22 cellular contexts compared by ENCODE assay signal in genomic region chr2:231987088-231987788, GRCh38. TPM values are rescaled to one million over a fixed set of nuclear protein-coding genes. Genes with fewer than 3 reads are reported as not detected.
A peak's percentile ranks its signal among the peaks of the same experiment; 100 is the strongest.
DNase-seq lines count a peak whose midpoint lies in the region; ATAC-seq and TF ChIP-seq lines count a peak whose summit lies in the region.
"Had no signal": no experiment of that assay in that cellular context is flagged by ENCODE, and none has a peak within 500 bp of the region (broad histone marks: within the 10 kb centered on the region; RNA-seq: fewer than 3 reads in every experiment).

No MANE protein-coding gene starts in this region.

- H3K9me3 Mint-ChIP-seq in CD4-positive, alpha-beta memory T cell: no peaks in the 10 kb centered on the region
- H3K9me3 Mint-ChIP-seq: activated naive CD8-positive, alpha-beta T cell treated with anti-CD3 and anti-CD28 coated beads, Interleukin-2, amount 50 U/mL, for 24 hours; activated T-helper 2 cell treated with anti-CD3 and anti-CD28 coated beads, Interferon-gamma antibody, Interleukin-2, Interleukin-4, amounts not matched to agents 10 μg/mL and 5 μg/mL and 100 μg/mL, durations not matched to agents 14 hours and 24 hours and 36 hours; naive thymus-derived CD8-positive, alpha-beta T cell; T-helper 2 cell treated with Interferon-gamma antibody and Interleukin-4, amounts not matched to agents 5 μg/mL and 100 μg/mL, for 36 hours; type B pancreatic cell had no signal

- no peak overlapping the region for H3K27ac Mint-ChIP-seq in CD4-positive, alpha-beta memory T cell
- H3K27ac Mint-ChIP-seq: activated naive CD8-positive, alpha-beta T cell treated with anti-CD3 and anti-CD28 coated beads, Interleukin-2, amount 50 U/mL, for 24 hours; activated T-helper 2 cell treated with anti-CD3 and anti-CD28 coated beads, Interferon-gamma antibody, Interleukin-2, Interleukin-4, amounts not matched to agents 10 μg/mL and 5 μg/mL and 100 μg/mL, durations not matched to agents 14 hours and 24 hours and 36 hours; naive thymus-derived CD8-positive, alpha-beta T cell; T-helper 2 cell treated with Interferon-gamma antibody and Interleukin-4, amounts not matched to agents 5 μg/mL and 100 μg/mL, for 36 hours; type B pancreatic cell had no signal

- ATAC-seq in HG03469 (IDR thresholded peaks at IDR 0.05; ENCODE audit: unreplicated experiment): no peak
- ATAC-seq: activated CD4-positive, CD25-positive, alpha-beta regulatory T cell treated with anti-CD3 and anti-CD28 coated beads, Interleukin-2, amount 50 U/mL, for 24 hours; activated naive CD8-positive, alpha-beta T cell treated with anti-CD3 and anti-CD28 coated beads, Interleukin-2, amount 50 U/mL, for 24 hours; gastrocnemius medialis; HCT116; naive thymus-derived CD8-positive, alpha-beta T cell; psoas muscle; stimulated activated naive CD8-positive, alpha-beta T cell treated with anti-CD3 and anti-CD28 coated beads, Interleukin-15, Interleukin-2, amounts not matched to agents 100 U/mL and 50 U/mL, for 24 hours had no signal

- H3K27me3 ChIP-seq in adipocyte (replicated peaks; ENCODE audit: control insufficient read depth, insufficient read depth, low read length): no peaks in the 10 kb centered on the region
- no peaks in the 10 kb centered on the region for H3K27me3 ChIP-seq in CD4-positive, alpha-beta memory T cell (ENCODE audit: insufficient read depth, low read length)
- H3K27me3 ChIP-seq: gastrocnemius medialis had no signal

- H3K9ac ChIP-seq in adipocyte (ENCODE audit: low read length): no peak overlapping the region

- CTCF ChIA-PET in CD4-positive, alpha-beta memory T cell (lab: Charles Lee; ENCODE audit: partially characterized antibody): interaction anchor here (1.4 kb wide), 1 partner anchor 9 kb away, joined by 4 read pairs; no protein-coding TSS in a partner anchor

- no peak overlapping the region for H3K27ac ChIP-seq in CD4-positive, alpha-beta memory T cell (ENCODE audit: low read depth, low read length)
- H3K27ac ChIP-seq: gastrocnemius medialis, psoas muscle had no signal

- H3K36me3 ChIP-seq in adipocyte (ENCODE audit: control insufficient read depth, insufficient read depth, low read length, severe bottlenecking): peaks cover 4% of the 10 kb centered on the region
- H3K36me3 ChIP-seq in CD4-positive, alpha-beta memory T cell (ENCODE audit: insufficient read depth, low read length): no peaks in the 10 kb centered on the region
- H3K36me3 ChIP-seq: gastrocnemius medialis had no signal

- peaks cover 4 to 25% of the 10 kb centered on the region in 2 donors for H3K36me3 Mint-ChIP-seq in CD4-positive, alpha-beta memory T cell

- POLR2A ChIA-PET in CD4-positive, alpha-beta memory T cell (lab: Charles Lee; ENCODE audit: partially characterized antibody): interaction anchor here (1.1 kb wide), 1 partner anchor 14 kb away, joined by 3 read pairs; no protein-coding TSS in a partner anchor

- intact Hi-C loops in CD4-positive, alpha-beta memory T cell (cut with micrococcal nuclease): no loop called here

- DNase-seq in NCI-H1417 (lab: John Stamatoyannopoulos, UW) (peak in 2 of 3 experiments; percentile 8), NCI-H1417 treated with DMSO at 0.1 percent for 48 hours (lab: John Stamatoyannopoulos, UW) (no peak), adipocyte (ENCODE audit: low read depth) (peak; percentile 38), glomerular visceral epithelial cell (ENCODE audit: extremely low spot score) (peak; percentile 59), retinal pigment epithelial cell (ENCODE audit: low read depth) (peak; percentile 97), GM13977 (ENCODE audit: low spot score) (no peak)
- no peak for DNase-seq in CD4-positive, alpha-beta memory T cell
- DNase-seq: activated naive CD8-positive, alpha-beta T cell treated with anti-CD3 and anti-CD28 coated beads, Interleukin-2, amount 50 U/mL, for 24 hours; cerebellar nuclear complex; gastrocnemius medialis; naive thymus-derived CD8-positive, alpha-beta T cell; NCI-H446 treated with DMSO at 0.1 percent for 48 hours; psoas muscle; SIG-M5; stimulated activated CD4-positive, alpha-beta T cell treated with anti-CD3 and anti-CD28 coated beads, Interleukin-15, amount 100 ng/mL, for 24 hours; stimulated activated naive CD8-positive, alpha-beta T cell treated with anti-CD3 and anti-CD28 coated beads, Interleukin-15, Interleukin-2, amounts not matched to agents 100 U/mL and 50 U/mL, for 24 hours had no signal

- TF ChIP-seq CTCF in retinal pigment epithelial cell (conservative IDR thresholded peaks at IDR 0.05; ENCODE audit: low read depth, low read length) (no peak), GM13977 (IDR thresholded peaks at IDR 0.05; ENCODE audit: extremely low read depth, insufficient read depth, missing control alignments) (no peak)

- H3K4me3 Mint-ChIP-seq in CD4-positive, alpha-beta memory T cell: no peak overlapping the region
- H3K4me3 Mint-ChIP-seq: activated naive CD8-positive, alpha-beta T cell treated with anti-CD3 and anti-CD28 coated beads, Interleukin-2, amount 50 U/mL, for 24 hours; naive thymus-derived CD8-positive, alpha-beta T cell; T-helper 2 cell treated with Interferon-gamma antibody and Interleukin-4, amounts not matched to agents 5 μg/mL and 100 μg/mL, for 36 hours; type B pancreatic cell had no signal

- H3K4me3 ChIP-seq in adipocyte (ENCODE audit: low read length): no peak overlapping the region
- H3K4me3 ChIP-seq in retinal pigment epithelial cell (ENCODE audit: low read length): no peak overlapping the region
- H3K4me3 ChIP-seq in CD4-positive, alpha-beta memory T cell (ENCODE audit: low read length in 2 of 2): no peak overlapping the region
- H3K4me3 ChIP-seq: gastrocnemius medialis, psoas muscle had no signal

- no peaks in the 10 kb centered on the region for H3K27me3 Mint-ChIP-seq in CD4-positive, alpha-beta memory T cell
- H3K27me3 Mint-ChIP-seq: activated naive CD8-positive, alpha-beta T cell treated with anti-CD3 and anti-CD28 coated beads, Interleukin-2, amount 50 U/mL, for 24 hours; naive thymus-derived CD8-positive, alpha-beta T cell; type B pancreatic cell had no signal

- peaks cover 8% of the 10 kb centered on the region for H3K4me1 ChIP-seq in adipocyte (ENCODE audit: control insufficient read depth, insufficient read depth, low read length)
- no peaks in the 10 kb centered on the region for H3K4me1 ChIP-seq in CD4-positive, alpha-beta memory T cell (ENCODE audit: insufficient read depth, low read length)

- peaks cover 17 to 40% (median 21%) of the 10 kb centered on the region in 4 donors for H3K4me1 Mint-ChIP-seq in CD4-positive, alpha-beta memory T cell

- no peaks in the 10 kb centered on the region for H3K9me3 ChIP-seq in adipocyte (ENCODE audit: control insufficient read depth, low read length)
- no peaks in the 10 kb centered on the region for H3K9me3 ChIP-seq in CD4-positive, alpha-beta memory T cell (ENCODE audit: control insufficient read depth in 1 of 2, low read length in 2 of 2)
- H3K9me3 ChIP-seq: gastrocnemius medialis, psoas muscle had no signal

- in situ Hi-C loops in GM13977 (cut with MboI; ENCODE audit: low pct_unique_long_range_greater_than_20kb, low sequenced_read_pairs, unreplicated experiment): no loop called here

RNA-seq across cellular contexts. Expression of gene DIS3L2, which starts 25.7 kb away (rescaled TPM):
- total RNA-seq in CD4-positive, alpha-beta memory T cell: 10 to 100 TPM; 56.0 to 59.7 TPM
- polyA plus RNA-seq in CD4-positive, alpha-beta memory T cell: 10 to 100 TPM; 16.0 to 22.6 TPM

Comparison
In these comparisons a context has a peak if more than half of its experiments do, and no peak if none do; other contexts are left out.
1. DNase-seq: peak in NCI-H1417 (2 of 3), adipocyte (single experiment), glomerular visceral epithelial cell (single experiment) and retinal pigment epithelial cell (single experiment); none in NCI-H1417 treated with DMSO at 0.1 percent for 48 hours (single experiment), CD4-positive, alpha-beta memory T cell (0 of 5) and GM13977 (single experiment).